Comparison of ENCODE assay signal across 1 cellular context in genomic region chr2:27518113-27518781, GRCh38.
TF ChIP-seq lines count a peak whose summit lies in the region.

No MANE protein-coding gene starts in this region.

TF ChIP-seq in K562, 482 proteins besides CTCF, POLR2A, EP300 and RAD21:
- peak; percentile 53; the same call in 1 of the 2 replicates for TF ChIP-seq ETV1 (tag; conservative IDR thresholded peaks at IDR 0.05; ENCODE audit: low read depth)
- TF ChIP-seq ZNF592 (IDR thresholded peaks at IDR 0.05) = 0 out of 2 replicates have a peak, but pooled peaks have one; percentile 21
- TF ChIP-seq PRDM10 (IDR thresholded peaks at IDR 0.05; ENCODE audit: partially characterized antibody) = peak; percentile 52
- peak; percentile 21 for TF ChIP-seq MEIS2 (IDR thresholded peaks at IDR 0.05; ENCODE audit: partially characterized antibody)
- TF ChIP-seq RBM22 (IDR thresholded peaks at IDR 0.05; ENCODE audit: low read depth, low read length, poor library complexity, severe bottlenecking) = no peak
- no peak for TF ChIP-seq BCL6 (CRISPR knock-in tag; IDR thresholded peaks at IDR 0.05)
- 0 out of 2 replicates have a peak, but pooled peaks have one; percentile 3 for TF ChIP-seq ZNF316 (IDR thresholded peaks at IDR 0.05)
